Comparison of ENCODE assay signal across 13 cellular contexts in genomic region chr22:48426466-48427380, GRCh38.
DNase-seq lines count a peak whose midpoint lies in the region; ATAC-seq and TF ChIP-seq lines count a peak whose summit lies in the region.
"Had no signal": no experiment of that assay in that cellular context is flagged by ENCODE, and none has a peak within 500 bp of the region (broad histone marks: within the 10 kb centered on the region; RNA-seq: fewer than 3 reads in every experiment).

No MANE protein-coding gene starts in this region.

- 78 to 79% methylated on average over 18 of the region's 18 CpGs for WGBS in aorta, 2 donors

- no peaks in the 10 kb centered on the region for H3K79me2 ChIP-seq in neural progenitor cell (ENCODE audit: low read depth)

- H3F3A ChIP-seq in neural progenitor cell (ENCODE audit: low read depth): no peaks in the 10 kb centered on the region

- no peak overlapping the region for H3K9ac ChIP-seq in neural progenitor cell

- H3K27ac ChIP-seq in coronary artery (no peak overlapping the region), neural progenitor cell (no peak overlapping the region), aorta (ENCODE audit: low read depth in 1 of 2, low read length in 2 of 2) (no peak overlapping the region)

- H3K36me3 ChIP-seq in neural progenitor cell (no peaks in the 10 kb centered on the region), aorta (ENCODE audit: control insufficient read depth in 1 of 2, insufficient read depth in 2 of 2, low read length in 1 of 2) (no peaks in the 10 kb centered on the region)
- H3K36me3 ChIP-seq: BE2C had no signal

- TF ChIP-seq CTCF in natural killer cell (IDR thresholded peaks at IDR 0.05) (no peak), coronary artery (IDR thresholded peaks at IDR 0.05) (no peak), neural progenitor cell (IDR thresholded peaks at IDR 0.05) (no peak)

- no peak overlapping the region for H3K4me3 ChIP-seq in coronary artery
- H3K4me3 ChIP-seq in neural progenitor cell: no peak overlapping the region
- H3K4me3 ChIP-seq in aorta (ENCODE audit: low read length in 2 of 2): no peak overlapping the region
- H3K4me3 ChIP-seq: A549 had no signal

- H3K4me2 ChIP-seq in neural progenitor cell: peak overlapping the region; percentile 13
- H3K4me2 ChIP-seq: A549 had no signal

- no peaks in the 10 kb centered on the region for H3K9me3 Mint-ChIP-seq in natural killer cell treated with Interleukin-12 subunit alpha and Interleukin-12 subunit beta and Interleukin-15 and Interleukin-18, amount 100 ng/mL, for 72 hours
- no peaks in the 10 kb centered on the region for H3K9me3 Mint-ChIP-seq in natural killer cell
- H3K9me3 Mint-ChIP-seq in neural progenitor cell: no peaks in the 10 kb centered on the region

- no peaks in the 10 kb centered on the region for H3K36me3 Mint-ChIP-seq in natural killer cell treated with Interleukin-12 subunit alpha and Interleukin-12 subunit beta and Interleukin-15 and Interleukin-18, amount 100 ng/mL, for 72 hours
- H3K36me3 Mint-ChIP-seq in natural killer cell (no peaks in the 10 kb centered on the region), neural progenitor cell (no peaks in the 10 kb centered on the region)
- H3K36me3 Mint-ChIP-seq: CD4-positive, alpha-beta memory T cell had no signal

- H3K4me1 Mint-ChIP-seq in natural killer cell treated with Interleukin-12 subunit alpha and Interleukin-12 subunit beta and Interleukin-15 and Interleukin-18, amount 100 ng/mL, for 72 hours (ENCODE audit: low read depth in 2 of 2): no peaks in the 10 kb centered on the region
- no peaks in the 10 kb centered on the region for H3K4me1 Mint-ChIP-seq in natural killer cell
- H3K4me1 Mint-ChIP-seq in neural progenitor cell: peaks cover 31% of the 10 kb centered on the region
- H3K4me1 Mint-ChIP-seq: CD4-positive, alpha-beta memory T cell had no signal

- H3K27ac Mint-ChIP-seq in natural killer cell treated with Interleukin-12 subunit alpha and Interleukin-12 subunit beta and Interleukin-15 and Interleukin-18, amount 100 ng/mL, for 72 hours: no peak overlapping the region
- H3K27ac Mint-ChIP-seq in natural killer cell (no peak overlapping the region), neural progenitor cell (peak overlapping the region; percentile 42)
- H3K27ac Mint-ChIP-seq: CD4-positive, alpha-beta memory T cell had no signal

- H3K4me1 ChIP-seq in neural progenitor cell (peaks cover 9% of the 10 kb centered on the region), aorta (ENCODE audit: control insufficient read depth in 1 of 2, insufficient read depth in 2 of 2, low read length in 2 of 2) (no peaks in the 10 kb centered on the region)
- H3K4me1 ChIP-seq: BE2C had no signal

- no peak overlapping the region for H3K4me3 Mint-ChIP-seq in natural killer cell treated with Interleukin-12 subunit alpha and Interleukin-12 subunit beta and Interleukin-15 and Interleukin-18, amount 100 ng/mL, for 72 hours
- H3K4me3 Mint-ChIP-seq in natural killer cell (no peak overlapping the region), neural progenitor cell (peak overlapping the region; percentile 41)
- H3K4me3 Mint-ChIP-seq: CD4-positive, alpha-beta memory T cell had no signal

- H4K20me1 ChIP-seq in neural progenitor cell (ENCODE audit: low read depth): no peaks in the 10 kb centered on the region

- no peak for ATAC-seq in natural killer cell treated with Interleukin-12 subunit alpha and Interleukin-12 subunit beta and Interleukin-15 and Interleukin-18, amount 100 ng/mL, for 72 hours
- ATAC-seq in natural killer cell (no peak), aorta (ENCODE audit: low FRiP score) (no peak), GM21717 (IDR thresholded peaks at IDR 0.05; ENCODE audit: unreplicated experiment) (no peak)
- ATAC-seq: A549 had no signal

- H3K27me3 ChIP-seq in neural progenitor cell: no peaks in the 10 kb centered on the region
- H3K27me3 ChIP-seq in aorta (ENCODE audit: control insufficient read depth in 1 of 2, insufficient read depth in 2 of 2, low read length in 1 of 2): no peaks in the 10 kb centered on the region
- H3K27me3 ChIP-seq: BE2C had no signal

- peak; percentile 46 for DNase-seq in natural killer cell treated with Interleukin-12 subunit alpha and Interleukin-12 subunit beta and Interleukin-15 and Interleukin-18, amount 100 ng/mL, for 72 hours (ENCODE audit: low spot score)
- DNase-seq in natural killer cell (no peak), coronary artery (ENCODE audit: low spot score) (peak; percentile 46), neural progenitor cell (ENCODE audit: low spot score) (peak; percentile 27), aorta (peak; percentile 22 to 51), NCI-H2081 (lab: John Stamatoyannopoulos, UW) (no peak)
- no peak for DNase-seq in activated naive CD4-positive, alpha-beta T cell treated with anti-CD3 and anti-CD28 coated beads, Interleukin-2, amount 50 U/mL, for 16 hours
- DNase-seq: BE2C; CD4-positive, alpha-beta memory T cell; DMS79; IMR-90 had no signal

- no peak overlapping the region for H2AFZ ChIP-seq in neural progenitor cell (replicated peaks)

- intact Hi-C loops in natural killer cell (cut with micrococcal nuclease): no loop called here
- intact Hi-C loops in aorta (cut with DNase I): no loop called here

- H3K9me3 ChIP-seq in neural progenitor cell (ENCODE audit: low read depth) (no peaks in the 10 kb centered on the region), aorta (ENCODE audit: control insufficient read depth, low read length) (no peaks in the 10 kb centered on the region)
- H3K9me3 ChIP-seq: A549 had no signal

- peaks cover 1 to 10% of the 10 kb centered on the region in 2 donors for H3K27me3 Mint-ChIP-seq in natural killer cell treated with Interleukin-12 subunit alpha and Interleukin-12 subunit beta and Interleukin-15 and Interleukin-18, amount 100 ng/mL, for 72 hours
- H3K27me3 Mint-ChIP-seq in natural killer cell (ENCODE audit: low read depth in 2 of 2): peaks cover 5 to 16% of the 10 kb centered on the region in 2 donors
- peaks cover 17% of the 10 kb centered on the region for H3K27me3 Mint-ChIP-seq in neural progenitor cell (ENCODE audit: insufficient read depth, low read depth)

Comparison
In these comparisons a context has a peak if more than half of its experiments do, and no peak if none do; other contexts are left out.
1. DNase-seq: peak in natural killer cell treated with Interleukin-12 subunit alpha and Interleukin-12 subunit beta and Interleukin-15 and Interleukin-18, amount 100 ng/mL, for 72 hours (single experiment), coronary artery (single experiment), neural progenitor cell (single experiment) and aorta (2 of 2); none in natural killer cell (single experiment), activated naive CD4-positive, alpha-beta T cell treated with anti-CD3 and anti-CD28 coated beads, Interleukin-2, amount 50 U/mL, for 16 hours (single experiment) and NCI-H2081 (0 of 2).